In the genomic region with DNA sequence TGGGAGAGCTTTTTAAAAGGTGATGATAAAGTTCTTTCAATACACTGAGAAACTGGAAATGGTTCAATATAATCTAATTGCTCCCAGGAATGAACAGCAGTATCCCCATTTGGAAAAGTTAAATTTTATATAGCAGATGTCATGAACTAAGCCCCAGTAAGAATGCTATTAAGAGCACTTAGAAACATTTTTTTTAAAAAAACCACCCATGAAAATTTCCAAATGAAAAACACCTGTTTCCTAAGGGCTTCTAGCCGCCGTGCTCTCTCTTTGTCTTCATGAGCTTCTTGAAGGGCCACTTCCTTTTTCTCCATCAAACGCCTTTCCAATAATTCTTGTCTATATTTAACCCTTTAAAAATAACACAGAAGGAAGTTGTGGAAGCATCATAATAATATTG, we compare ENCODE assay signal across 21 cellular contexts.
"Had no signal": no experiment of that assay in that cellular context is flagged by ENCODE, and none has a peak within 500 bp of the region (broad histone marks: within the 10 kb centered on the region; RNA-seq: fewer than 3 reads in every experiment).

No MANE protein-coding gene starts in this region.

- H3K4me3 Mint-ChIP-seq: activated naive CD4-positive, alpha-beta T cell treated with anti-CD3 and anti-CD28 coated beads for 36 hours; activated T-cell treated with anti-CD3 and anti-CD28 coated beads, Interleukin-2, amount 50 U/mL, for 4 hours; brain; memory B cell; naive B cell; neural crest cell had no signal

- H3K79me2 ChIP-seq: hepatocyte had no signal

- H3K27ac ChIP-seq: epithelial cell of prostate, foreskin keratinocyte, hepatocyte, prostate gland, right atrium auricular region, skin epidermis, thoracic aorta, upper lobe of right lung, VCaP had no signal

- H3K4me1 Mint-ChIP-seq: memory B cell had no signal

- H3K27me3 Mint-ChIP-seq: brain had no signal

- DNase-seq: activated CD4-positive, alpha-beta T cell treated with anti-CD3 and anti-CD28 coated beads, Interleukin-2, amount 50 U/mL, for 1 hour; activated CD4-positive, CD25-positive, alpha-beta regulatory T cell treated with anti-CD3 and anti-CD28 coated beads, Interleukin-2, amount 50 U/mL, for 72 hours; activated CD8-positive, alpha-beta memory T cell treated with anti-CD3 and anti-CD28 coated beads, Interleukin-2, amount 50 U/mL, for 4 hours; activated naive CD4-positive, alpha-beta T cell treated with anti-CD3 and anti-CD28 coated beads for 36 hours; activated T-cell treated with anti-CD3 and anti-CD28 coated beads, Interleukin-2, amount 50 U/mL, for 4 hours; anterior cingulate cortex; caudate nucleus; foreskin keratinocyte; mucosa of descending colon; naive B cell; upper lobe of right lung had no signal

- H3K9me3 ChIP-seq: mucosa of descending colon, prostate gland, right atrium auricular region, thoracic aorta, upper lobe of right lung had no signal

- H3K4me3 ChIP-seq: hepatocyte, mucosa of descending colon, prostate gland, right atrium auricular region, skin epidermis, thoracic aorta, upper lobe of right lung had no signal

- H3K36me3 ChIP-seq: prostate gland, right atrium auricular region, thoracic aorta, upper lobe of right lung had no signal

- ATAC-seq: activated T-cell treated with anti-CD3 and anti-CD28 coated beads, Interleukin-2, amount 50 U/mL, for 4 hours; foreskin keratinocyte; mucosa of descending colon; upper lobe of right lung had no signal

- H3K27ac Mint-ChIP-seq: activated naive CD4-positive, alpha-beta T cell treated with anti-CD3 and anti-CD28 coated beads for 36 hours; brain; memory B cell had no signal

- H2AFZ ChIP-seq: hepatocyte had no signal

- H3K27me3 ChIP-seq: hepatocyte, right atrium auricular region, upper lobe of right lung had no signal

- H3K36me3 Mint-ChIP-seq: brain, memory B cell, naive B cell had no signal

- H3K9me3 Mint-ChIP-seq: activated naive CD4-positive, alpha-beta T cell treated with anti-CD3 and anti-CD28 coated beads for 36 hours; activated T-cell treated with anti-CD3 and anti-CD28 coated beads, Interleukin-2, amount 50 U/mL, for 4 hours; brain; memory B cell; naive B cell; neural crest cell had no signal

- H3K4me1 ChIP-seq: foreskin keratinocyte, prostate gland, right atrium auricular region, upper lobe of right lung had no signal

- H3K4me2 ChIP-seq: hepatocyte had no signal
